ENCODE assay signal across 14 cellular contexts in genomic region chr6:159125014-159125609, GRCh38. TPM values are rescaled to one million over a fixed set of nuclear protein-coding genes. Genes with fewer than 3 reads are reported as not detected.
DNase-seq lines count a peak whose midpoint lies in the region; ATAC-seq and TF ChIP-seq lines count a peak whose summit lies in the region.
"Had no signal": no experiment of that assay in that cellular context is flagged by ENCODE, and none has a peak within 500 bp of the region (broad histone marks: within the 10 kb centered on the region; RNA-seq: fewer than 3 reads in every experiment).

No MANE protein-coding gene starts in this region.

- RAD21 ChIA-PET in HCT116 (lab: Charles Lee; ENCODE audit: low non-redundant PET in 1 of 2, low total read pairs in 2 of 2, uncharacterized antibody in 2 of 2, unreplicated experiment in 2 of 2), result no interaction called here

- BruUV-seq in HCT116 (replicated peaks; lab: Mats Ljungman, UMichigan), result no TSS peak

- H3K4me3 ChIP-seq in BE2C (ENCODE audit: low read depth, low read length), result no peak overlapping the region
- no peak overlapping the region for H3K4me3 ChIP-seq in HCT116 (replicated peaks in 1 of 2; ENCODE audit: low read depth in 1 of 2, low read length in 2 of 2)
- no peak overlapping the region for H3K4me3 ChIP-seq in hepatocyte
- H3K4me3 ChIP-seq in mesenchymal stem cell (ENCODE audit: insufficient read depth in 1 of 2, low read depth in 1 of 2, low read length in 2 of 2), result no peak overlapping the region

- intact Hi-C loops in HCT116 (cut with micrococcal nuclease), result no loop called here

- H3K4me1 ChIP-seq in BE2C (no peaks in the 10 kb centered on the region), HCT116 (ENCODE audit: control insufficient read depth in 1 of 2, insufficient read depth in 2 of 2, low read length in 2 of 2) (no peaks in the 10 kb centered on the region), hepatocyte (ENCODE audit: insufficient read depth) (no peaks in the 10 kb centered on the region), mesenchymal stem cell (ENCODE audit: control insufficient read depth, insufficient read depth, low read depth, low read length) (no peaks in the 10 kb centered on the region)

- H3K23ac ChIP-seq in mesenchymal stem cell (ENCODE audit: low read length in 2 of 2), result no peak overlapping the region

- no peak overlapping the region for H2BK15ac ChIP-seq in mesenchymal stem cell (ENCODE audit: low read depth, poor library complexity, severe bottlenecking)

- no peak overlapping the region for H2BK12ac ChIP-seq in mesenchymal stem cell (ENCODE audit: low read length in 2 of 2)

- H4K20me1 ChIP-seq in HCT116 (ENCODE audit: insufficient read depth), result no peaks in the 10 kb centered on the region
- no peaks in the 10 kb centered on the region for H4K20me1 ChIP-seq in hepatocyte (ENCODE audit: insufficient read depth, poor library complexity, severe bottlenecking)

- H3K4ac ChIP-seq in mesenchymal stem cell (ENCODE audit: low read depth in 1 of 2, low read length in 2 of 2), result no peak overlapping the region

- TF ChIP-seq RAD21 in HCT116 (IDR thresholded peaks at IDR 0.05; ENCODE audit: low read depth), result peak; percentile 48

- H3K79me2 ChIP-seq in HCT116 (ENCODE audit: insufficient read depth, low read length) (no peaks in the 10 kb centered on the region), hepatocyte (no peaks in the 10 kb centered on the region)

- ATAC-seq in HCT116, result peak; percentile 82
- no peak for ATAC-seq in HG02885 (IDR thresholded peaks at IDR 0.05; ENCODE audit: poor library complexity, unreplicated experiment)

- no peak overlapping the region for H3K9ac ChIP-seq in HCT116 (ENCODE audit: low read length)
- H3K9ac ChIP-seq in mesenchymal stem cell (ENCODE audit: low read length), result no peak overlapping the region

- no peak overlapping the region for H2AK5ac ChIP-seq in mesenchymal stem cell (ENCODE audit: low read length, severe bottlenecking)

- no peak overlapping the region for H3K27ac ChIP-seq in HCT116 (ENCODE audit: low read depth, low read length)
- no peak overlapping the region for H3K27ac ChIP-seq in VCaP
- H3K27ac ChIP-seq in hepatocyte, result no peak overlapping the region
- no peak overlapping the region for H3K27ac ChIP-seq in mesenchymal stem cell (ENCODE audit: low read length, poor library complexity, severe bottlenecking)

- DNase-seq in BE2C, result no peak
- DNase-seq in HCT116 (ENCODE audit: low read depth, low spot score), result no peak
- DNase-seq in hepatocyte (ENCODE audit: low spot score), result no peak
- no peak for DNase-seq in hypothalamus (lab: John Stamatoyannopoulos, UW)
- no peak for DNase-seq in NCI-H2196 (lab: John Stamatoyannopoulos, UW; ENCODE audit: unreplicated experiment)
- no peak for DNase-seq in mesenchymal stem cell
- DNase-seq: effector memory CD4-positive, alpha-beta T cell; NCI-H187 treated with DMSO at 0.1 percent for 48 hours; stimulated activated CD4-positive, alpha-beta T cell treated with anti-CD3 and anti-CD28 coated beads, Interleukin-15, amount 100 ng/mL, for 24 hours; T-helper 9 cell had no signal

- H2AFZ ChIP-seq in HCT116 (ENCODE audit: low read depth, low read length, poor library complexity, severe bottlenecking) (peak overlapping the region; percentile 90), hepatocyte (no peak overlapping the region), mesenchymal stem cell (ENCODE audit: low read depth, low read length) (no peak overlapping the region)

- no peak for TF ChIP-seq POLR2A in HCT116 (IDR thresholded peaks at IDR 0.05; ENCODE audit: borderline replicate concordance, extremely low read depth, insufficient read depth, insufficient read length)

- no peak overlapping the region for H4K91ac ChIP-seq in mesenchymal stem cell (ENCODE audit: low read length)

- H3K9me2 ChIP-seq in HCT116 (ENCODE audit: insufficient read depth) (no peaks in the 10 kb centered on the region), hepatocyte (replicated peaks; ENCODE audit: insufficient read depth) (no peaks in the 10 kb centered on the region)

- H3K14ac ChIP-seq in mesenchymal stem cell (ENCODE audit: low read length in 2 of 2), result no peak overlapping the region

- 85% methylated on average over 5 of the region's 5 CpGs for WGBS in hepatocyte (ENCODE audit: low lambda C conversion rate, missing lambda C conversion rate)
- 78% methylated on average over 2 of the region's 5 CpGs for WGBS in mesenchymal stem cell

- TF ChIP-seq CTCF in BE2C (IDR thresholded peaks at IDR 0.05; ENCODE audit: low read depth, low read length) (peak; percentile 48), HCT116 (IDR thresholded peaks at IDR 0.05 in 2 of 3, conservative IDR thresholded peaks at IDR 0.05 in 1 of 3; ENCODE audit: borderline replicate concordance in 1 of 3, insufficient read depth in 1 of 3, low read depth in 2 of 3, low read length in 2 of 3) (peak; percentile 55 to 70 (median 69)), VCaP (conservative IDR thresholded peaks at IDR 0.05) (peak; percentile 54), hepatocyte (IDR thresholded peaks at IDR 0.05; ENCODE audit: poor library complexity) (peak; percentile 20)

- CTCF ChIA-PET in HCT116 (lab: Charles Lee), result interaction anchor here (1.9 kb wide), 1 partner anchor 10 kb away, joined by 11 read pairs; no protein-coding TSS in a partner anchor

- H2BK5ac ChIP-seq in mesenchymal stem cell (ENCODE audit: low read depth, low read length, poor library complexity, severe bottlenecking), result no peak overlapping the region

- no peaks in the 10 kb centered on the region for H3K36me3 ChIP-seq in BE2C
- no peaks in the 10 kb centered on the region for H3K36me3 ChIP-seq in HCT116 (ENCODE audit: control insufficient read depth in 1 of 2, insufficient read depth in 2 of 2, low read length in 2 of 2)
- no peaks in the 10 kb centered on the region for H3K36me3 ChIP-seq in hepatocyte (replicated peaks; ENCODE audit: insufficient read depth, low read depth)
- H3K36me3 ChIP-seq in mesenchymal stem cell (ENCODE audit: control insufficient read depth in 1 of 2, insufficient read depth in 2 of 2, low read depth in 1 of 2, low read length in 2 of 2), result no peaks in the 10 kb centered on the region

- no peaks in the 10 kb centered on the region for H3K79me1 ChIP-seq in mesenchymal stem cell (replicated peaks; ENCODE audit: low read length, poor library complexity, severe bottlenecking)

- H2BK120ac ChIP-seq in mesenchymal stem cell (ENCODE audit: low read depth, low read length), result no peak overlapping the region

- H3K4me2 ChIP-seq in HCT116 (ENCODE audit: low read length), result no peak overlapping the region
- no peak overlapping the region for H3K4me2 ChIP-seq in hepatocyte
- H3K4me2 ChIP-seq in mesenchymal stem cell (ENCODE audit: low read length, poor library complexity, severe bottlenecking), result no peak overlapping the region

- POLR2A ChIA-PET in HCT116 (lab: Charles Lee), result no interaction called here

- no peak overlapping the region for H3K18ac ChIP-seq in mesenchymal stem cell (ENCODE audit: low read depth in 1 of 2, low read length in 2 of 2)

- no peak overlapping the region for H4K8ac ChIP-seq in mesenchymal stem cell (ENCODE audit: low read length)

- H3K9me3 ChIP-seq in BE2C, result no peaks in the 10 kb centered on the region
- no peaks in the 10 kb centered on the region for H3K9me3 ChIP-seq in HCT116 (ENCODE audit: control insufficient read depth in 1 of 2, insufficient read depth in 1 of 2, low read depth in 1 of 2, low read length in 2 of 2)
- H3K9me3 ChIP-seq in hepatocyte (ENCODE audit: low read depth), result no peaks in the 10 kb centered on the region
- no peaks in the 10 kb centered on the region for H3K9me3 ChIP-seq in mesenchymal stem cell (ENCODE audit: control insufficient read depth, low read length)

- H3K27me3 ChIP-seq in BE2C (no peaks in the 10 kb centered on the region), HCT116 (ENCODE audit: insufficient read depth, low read length) (no peaks in the 10 kb centered on the region), hepatocyte (no peaks in the 10 kb centered on the region), mesenchymal stem cell (ENCODE audit: control insufficient read depth in 1 of 2, insufficient read depth in 1 of 2, low read length in 2 of 2) (peaks cover 9 to 18% of the 10 kb centered on the region in 2 experiments)

TF ChIP-seq in HCT116, 20 proteins besides CTCF, POLR2A, EP300 and RAD21:
- TF ChIP-seq SP1 (IDR thresholded peaks at IDR 0.05; ENCODE audit: low read depth) (no peak), JUND (IDR thresholded peaks at IDR 0.05) (no peak), YY1 (IDR thresholded peaks at IDR 0.05; ENCODE audit: extremely low read depth, insufficient replicate concordance, low read depth, low read length) (no peak), EZH2phosphoT487 (IDR thresholded peaks at IDR 0.05; ENCODE audit: borderline replicate concordance) (no peak), MAX (IDR thresholded peaks at IDR 0.05) (no peak), TCF7L2 (IDR thresholded peaks at IDR 0.05; ENCODE audit: borderline replicate concordance, extremely low read depth, insufficient read depth, insufficient read length) (no peak), EGR1 (IDR thresholded peaks at IDR 0.05; ENCODE audit: low read depth) (no peak), SRF (IDR thresholded peaks at IDR 0.05; ENCODE audit: low read depth) (no peak), FOSL1 (IDR thresholded peaks at IDR 0.05; ENCODE audit: low read depth) (no peak), ELF1 (IDR thresholded peaks at IDR 0.05; ENCODE audit: borderline replicate concordance, low read depth) (no peak)

RNA-seq across cellular contexts. Expression of gene FNDC1, which starts 44.1 kb away (rescaled TPM):
- polyA plus RNA-seq in BE2C (2012; ENCODE audit: insufficient read depth, insufficient read length, low read depth), result not detected
- total RNA-seq in HCT116 (2021; ENCODE audit: unreplicated experiment) (0.07 TPM), hepatocyte (1.3 TPM in 2 replicates)
- 0.04 and 0.05 TPM in 2 replicates for polyA plus RNA-seq in HCT116 (2012)
- 0.84 and 1.7 TPM in 2 replicates for polyA plus RNA-seq in hepatocyte
- polyA plus RNA-seq in mesenchymal stem cell (2013, experiment 1 of 2), result 0.10 TPM
- 0.07 TPM for polyA plus RNA-seq in mesenchymal stem cell (2013, experiment 2 of 2)
- total RNA-seq: HT1080, myocyte had no signal
